ENCODE assay signal across 8 cellular contexts in the genomic region with DNA sequence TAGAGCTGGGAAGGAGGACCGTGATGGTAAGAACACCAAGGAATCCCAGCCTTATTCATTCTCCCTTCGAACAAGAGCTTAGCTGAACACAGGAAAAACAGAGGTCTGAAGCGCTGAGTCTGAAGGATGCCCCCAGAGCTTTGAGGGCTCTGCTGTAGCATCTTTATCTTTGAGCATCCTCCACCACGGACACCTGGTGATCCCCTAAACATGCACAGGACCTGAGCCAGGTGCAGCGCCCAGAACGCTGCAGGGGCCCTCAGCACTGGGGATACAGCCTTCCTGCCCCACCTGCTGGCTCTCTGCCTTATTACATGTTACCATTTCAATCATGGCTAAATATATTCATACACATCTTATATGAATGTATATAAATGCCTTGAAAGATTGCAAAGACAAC. TPM values are rescaled to one million over a fixed set of nuclear protein-coding genes. Genes with fewer than 3 reads are reported as not detected.
A peak's percentile ranks its signal among the peaks of the same experiment; 100 is the strongest.
DNase-seq lines count a peak whose midpoint lies in the region; ATAC-seq and TF ChIP-seq lines count a peak whose summit lies in the region.

No MANE protein-coding gene starts in this region.

- H3K36me3 Mint-ChIP-seq in activated naive CD4-positive, alpha-beta T cell treated with anti-CD3 and anti-CD28 coated beads, Interleukin-2, amount 50 U/mL, for 72 hours: no peaks in the 10 kb centered on the region

- H3K27ac ChIP-seq in temporal lobe (ENCODE audit: low read depth, low read length) (peak overlapping the region; percentile 85), tibial artery (no peak overlapping the region)

- H3K36me3 ChIP-seq in tibial artery: no peaks in the 10 kb centered on the region

- H3K4me3 ChIP-seq in tibial artery: no peak overlapping the region

- ATAC-seq in activated naive CD4-positive, alpha-beta T cell treated with anti-CD3 and anti-CD28 coated beads, Interleukin-2, amount 50 U/mL, for 72 hours: peak; percentile 71 to 85
- no peak for ATAC-seq in GM21528 (IDR thresholded peaks at IDR 0.05; ENCODE audit: low FRiP score, unreplicated experiment)

- intact Hi-C loops in tibial artery (cut with DNase I; ENCODE audit: low total_unique reads): loop anchor here (5.0 kb wide), 2 partner anchors 157 to 222 kb away; no protein-coding TSS in a partner anchor

- H3K27me3 ChIP-seq in tibial artery: no peaks in the 10 kb centered on the region

- no peaks in the 10 kb centered on the region for H3K9me3 ChIP-seq in tibial artery

- peak; percentile 61 for DNase-seq in ELR (ENCODE audit: low read depth)
- DNase-seq in KBM-7: peak; percentile 48
- peak; percentile 53 for DNase-seq in SK-MEL-5 (ENCODE audit: low read depth, low spot score)
- DNase-seq in activated naive CD4-positive, alpha-beta T cell treated with anti-CD3 and anti-CD28 coated beads, Interleukin-2, amount 50 U/mL, for 72 hours (ENCODE audit: low spot score in 2 of 2): peak in 1 of 2 donors; percentile 59
- DNase-seq in kidney tubule cell (ENCODE audit: low spot score): peak; percentile 52
- no peak for DNase-seq in tibial artery

- H3K4me1 ChIP-seq in tibial artery: peaks cover 0 to 6% (median 0%) of the 10 kb centered on the region in 4 donors

- peak in 1 of 2 experiments; percentile 12 for TF ChIP-seq CTCF in tibial artery (IDR thresholded peaks at IDR 0.05)

- no peaks in the 10 kb centered on the region for H3K9me3 Mint-ChIP-seq in activated naive CD4-positive, alpha-beta T cell treated with anti-CD3 and anti-CD28 coated beads, Interleukin-2, amount 50 U/mL, for 72 hours

- H3K27ac Mint-ChIP-seq in activated naive CD4-positive, alpha-beta T cell treated with anti-CD3 and anti-CD28 coated beads, Interleukin-2, amount 50 U/mL, for 72 hours: no peak overlapping the region

- in situ Hi-C loops in KBM-7 (cut with MboI; ENCODE audit: low pct_unique_long_range_greater_than_20kb, low sequenced_read_pairs): no loop called here
- in situ Hi-C loops in SK-MEL-5 (cut with HindIII; ENCODE audit: low pct_unique_long_range_greater_than_20kb, low sequenced_read_pairs): no loop called here

RNA-seq across cellular contexts. Expression of gene GPATCH4, which starts 7.7 kb away (rescaled TPM):
- 26.4 and 27.3 TPM in 2 replicates for total RNA-seq in SK-MEL-5 (2014; rRNA removed; shearing (Covaris generic))
- polyA plus RNA-seq in SK-MEL-5 (2015; cell fraction: cytosol; rRNA removed): 29.4 and 37.3 TPM in 2 replicates
- polyA plus RNA-seq in SK-MEL-5 (2015; cell fraction: nucleus; rRNA removed): 48.3 and 48.5 TPM in 2 replicates
- total RNA-seq in activated naive CD4-positive, alpha-beta T cell treated with anti-CD3 and anti-CD28 coated beads, Interleukin-2, amount 50 U/mL, for 72 hours: 10 to 100 TPM; 26.1 to 35.8 TPM
- total RNA-seq in temporal lobe: 5.4 TPM

RNA-seq across cellular contexts. Expression of gene HAPLN2, which starts 10.2 kb away (rescaled TPM):
- total RNA-seq in SK-MEL-5 (2014; rRNA removed; shearing (Covaris generic)): not detected in 2 replicates
- polyA plus RNA-seq in SK-MEL-5 (2015; cell fraction: cytosol; rRNA removed): not detected in 2 replicates
- polyA plus RNA-seq in SK-MEL-5 (2015; cell fraction: nucleus; rRNA removed): 0.47 and 6.2 TPM in 2 replicates
- 1 to 10 TPM in 1 of 2 donors, not detected in 1; 3.8 TPM for total RNA-seq in activated naive CD4-positive, alpha-beta T cell treated with anti-CD3 and anti-CD28 coated beads, Interleukin-2, amount 50 U/mL, for 72 hours
- 0.98 TPM for total RNA-seq in temporal lobe

RNA-seq across cellular contexts. Expression of gene NAXE, which starts 17.4 kb away (rescaled TPM):
- total RNA-seq in SK-MEL-5 (2014; rRNA removed; shearing (Covaris generic)): 216 and 229 TPM in 2 replicates
- 118 and 164 TPM in 2 replicates for polyA plus RNA-seq in SK-MEL-5 (2015; cell fraction: cytosol; rRNA removed)
- polyA plus RNA-seq in SK-MEL-5 (2015; cell fraction: nucleus; rRNA removed): 47.6 and 50.1 TPM in 2 replicates
- 10 to 100 TPM; 71.4 to 95.1 TPM for total RNA-seq in activated naive CD4-positive, alpha-beta T cell treated with anti-CD3 and anti-CD28 coated beads, Interleukin-2, amount 50 U/mL, for 72 hours
- 24.8 TPM for total RNA-seq in temporal lobe

RNA-seq across cellular contexts. Expression of gene TTC24, which starts 29.5 kb away (rescaled TPM):
- total RNA-seq in SK-MEL-5 (2014; rRNA removed; shearing (Covaris generic)): not detected in 2 replicates
- polyA plus RNA-seq in SK-MEL-5 (2015; cell fraction: cytosol; rRNA removed): not detected in 2 replicates
- polyA plus RNA-seq in SK-MEL-5 (2015; cell fraction: nucleus; rRNA removed): not detected in 2 replicates
- 1 to 10 TPM; 4.5 to 6.8 TPM for total RNA-seq in activated naive CD4-positive, alpha-beta T cell treated with anti-CD3 and anti-CD28 coated beads, Interleukin-2, amount 50 U/mL, for 72 hours
- total RNA-seq in temporal lobe: not detected

RNA-seq across cellular contexts. Expression of gene BCAN, which starts 32.9 kb away (rescaled TPM):
- 34.2 and 43.7 TPM in 2 replicates for total RNA-seq in SK-MEL-5 (2014; rRNA removed; shearing (Covaris generic))
- 77.7 and 93.2 TPM in 2 replicates for polyA plus RNA-seq in SK-MEL-5 (2015; cell fraction: cytosol; rRNA removed)
- polyA plus RNA-seq in SK-MEL-5 (2015; cell fraction: nucleus; rRNA removed): 45.2 and 74.8 TPM in 2 replicates
- total RNA-seq in activated naive CD4-positive, alpha-beta T cell treated with anti-CD3 and anti-CD28 coated beads, Interleukin-2, amount 50 U/mL, for 72 hours: not detected
- total RNA-seq in temporal lobe: 98.8 TPM

Comparison
In these comparisons a context has a peak if more than half of its experiments do, and no peak if none do; other contexts are left out.
1. DNase-seq: peak in ELR (single experiment), KBM-7 (single experiment), SK-MEL-5 (single experiment) and kidney tubule cell (single experiment); none in tibial artery (0 of 2).